1 cellular context compared by ENCODE assay signal in the genomic region with DNA sequence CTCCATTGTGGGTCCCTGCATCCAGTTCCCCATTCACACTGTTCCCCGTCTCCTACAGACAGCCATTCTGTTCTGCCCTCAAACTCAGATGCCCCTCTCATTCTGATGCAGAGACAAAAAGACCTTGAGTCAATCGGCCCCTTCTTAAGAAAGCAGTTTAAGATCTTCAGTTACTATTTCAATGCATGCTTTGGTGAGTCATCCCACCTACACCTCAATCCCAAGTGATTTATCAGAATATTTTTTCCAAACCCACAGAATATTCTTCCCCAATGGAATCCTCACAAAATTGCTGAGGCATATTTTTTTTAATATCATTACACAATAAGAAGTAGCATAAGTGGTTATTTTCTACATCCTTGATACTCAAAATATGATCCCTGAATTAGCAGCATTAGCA.
TF ChIP-seq lines count a peak whose summit lies in the region.

No MANE protein-coding gene starts in this region.

TF ChIP-seq in WTC11, 78 proteins besides CTCF, POLR2A, EP300 and RAD21 (continued from another document):
- TF ChIP-seq ZBTB43 (CRISPR knock-in tag; IDR thresholded peaks at IDR 0.05) (no peak), EMX1 (CRISPR knock-in tag; IDR thresholded peaks at IDR 0.05) (no peak), RORB (CRISPR knock-in tag; IDR thresholded peaks at IDR 0.05) (no peak), TCF7 (CRISPR knock-in tag; IDR thresholded peaks at IDR 0.05; ENCODE audit: low read depth) (no peak), ESRRA (CRISPR knock-in tag; IDR thresholded peaks at IDR 0.05; ENCODE audit: borderline replicate concordance) (no peak), CREB1 (CRISPR knock-in tag; IDR thresholded peaks at IDR 0.05) (no peak)
- TF ChIP-seq, protein P1, sequence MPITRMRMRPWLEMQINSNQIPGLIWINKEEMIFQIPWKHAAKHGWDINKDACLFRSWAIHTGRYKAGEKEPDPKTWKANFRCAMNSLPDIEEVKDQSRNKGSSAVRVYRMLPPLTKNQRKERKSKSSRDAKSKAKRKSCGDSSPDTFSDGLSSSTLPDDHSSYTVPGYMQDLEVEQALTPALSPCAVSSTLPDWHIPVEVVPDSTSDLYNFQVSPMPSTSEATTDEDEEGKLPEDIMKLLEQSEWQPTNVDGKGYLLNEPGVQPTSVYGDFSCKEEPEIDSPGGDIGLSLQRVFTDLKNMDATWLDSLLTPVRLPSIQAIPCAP (CRISPR knock-in tag; IDR thresholded peaks at IDR 0.05) = no peak
- TF ChIP-seq, protein P2, sequence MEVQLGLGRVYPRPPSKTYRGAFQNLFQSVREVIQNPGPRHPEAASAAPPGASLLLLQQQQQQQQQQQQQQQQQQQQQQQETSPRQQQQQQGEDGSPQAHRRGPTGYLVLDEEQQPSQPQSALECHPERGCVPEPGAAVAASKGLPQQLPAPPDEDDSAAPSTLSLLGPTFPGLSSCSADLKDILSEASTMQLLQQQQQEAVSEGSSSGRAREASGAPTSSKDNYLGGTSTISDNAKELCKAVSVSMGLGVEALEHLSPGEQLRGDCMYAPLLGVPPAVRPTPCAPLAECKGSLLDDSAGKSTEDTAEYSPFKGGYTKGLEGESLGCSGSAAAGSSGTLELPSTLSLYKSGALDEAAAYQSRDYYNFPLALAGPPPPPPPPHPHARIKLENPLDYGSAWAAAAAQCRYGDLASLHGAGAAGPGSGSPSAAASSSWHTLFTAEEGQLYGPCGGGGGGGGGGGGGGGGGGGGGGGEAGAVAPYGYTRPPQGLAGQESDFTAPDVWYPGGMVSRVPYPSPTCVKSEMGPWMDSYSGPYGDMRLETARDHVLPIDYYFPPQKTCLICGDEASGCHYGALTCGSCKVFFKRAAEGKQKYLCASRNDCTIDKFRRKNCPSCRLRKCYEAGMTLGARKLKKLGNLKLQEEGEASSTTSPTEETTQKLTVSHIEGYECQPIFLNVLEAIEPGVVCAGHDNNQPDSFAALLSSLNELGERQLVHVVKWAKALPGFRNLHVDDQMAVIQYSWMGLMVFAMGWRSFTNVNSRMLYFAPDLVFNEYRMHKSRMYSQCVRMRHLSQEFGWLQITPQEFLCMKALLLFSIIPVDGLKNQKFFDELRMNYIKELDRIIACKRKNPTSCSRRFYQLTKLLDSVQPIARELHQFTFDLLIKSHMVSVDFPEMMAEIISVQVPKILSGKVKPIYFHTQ (CRISPR knock-in tag; IDR thresholded peaks at IDR 0.05) = no peak
- TF ChIP-seq, protein P3, sequence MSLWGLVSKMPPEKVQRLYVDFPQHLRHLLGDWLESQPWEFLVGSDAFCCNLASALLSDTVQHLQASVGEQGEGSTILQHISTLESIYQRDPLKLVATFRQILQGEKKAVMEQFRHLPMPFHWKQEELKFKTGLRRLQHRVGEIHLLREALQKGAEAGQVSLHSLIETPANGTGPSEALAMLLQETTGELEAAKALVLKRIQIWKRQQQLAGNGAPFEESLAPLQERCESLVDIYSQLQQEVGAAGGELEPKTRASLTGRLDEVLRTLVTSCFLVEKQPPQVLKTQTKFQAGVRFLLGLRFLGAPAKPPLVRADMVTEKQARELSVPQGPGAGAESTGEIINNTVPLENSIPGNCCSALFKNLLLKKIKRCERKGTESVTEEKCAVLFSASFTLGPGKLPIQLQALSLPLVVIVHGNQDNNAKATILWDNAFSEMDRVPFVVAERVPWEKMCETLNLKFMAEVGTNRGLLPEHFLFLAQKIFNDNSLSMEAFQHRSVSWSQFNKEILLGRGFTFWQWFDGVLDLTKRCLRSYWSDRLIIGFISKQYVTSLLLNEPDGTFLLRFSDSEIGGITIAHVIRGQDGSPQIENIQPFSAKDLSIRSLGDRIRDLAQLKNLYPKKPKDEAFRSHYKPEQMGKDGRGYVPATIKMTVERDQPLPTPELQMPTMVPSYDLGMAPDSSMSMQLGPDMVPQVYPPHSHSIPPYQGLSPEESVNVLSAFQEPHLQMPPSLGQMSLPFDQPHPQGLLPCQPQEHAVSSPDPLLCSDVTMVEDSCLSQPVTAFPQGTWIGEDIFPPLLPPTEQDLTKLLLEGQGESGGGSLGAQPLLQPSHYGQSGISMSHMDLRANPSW (CRISPR knock-in tag; conservative IDR thresholded peaks at IDR 0.05; ENCODE audit: low read depth) = no peak
